ENCODE assay signal across 19 cellular contexts in the genomic region with DNA sequence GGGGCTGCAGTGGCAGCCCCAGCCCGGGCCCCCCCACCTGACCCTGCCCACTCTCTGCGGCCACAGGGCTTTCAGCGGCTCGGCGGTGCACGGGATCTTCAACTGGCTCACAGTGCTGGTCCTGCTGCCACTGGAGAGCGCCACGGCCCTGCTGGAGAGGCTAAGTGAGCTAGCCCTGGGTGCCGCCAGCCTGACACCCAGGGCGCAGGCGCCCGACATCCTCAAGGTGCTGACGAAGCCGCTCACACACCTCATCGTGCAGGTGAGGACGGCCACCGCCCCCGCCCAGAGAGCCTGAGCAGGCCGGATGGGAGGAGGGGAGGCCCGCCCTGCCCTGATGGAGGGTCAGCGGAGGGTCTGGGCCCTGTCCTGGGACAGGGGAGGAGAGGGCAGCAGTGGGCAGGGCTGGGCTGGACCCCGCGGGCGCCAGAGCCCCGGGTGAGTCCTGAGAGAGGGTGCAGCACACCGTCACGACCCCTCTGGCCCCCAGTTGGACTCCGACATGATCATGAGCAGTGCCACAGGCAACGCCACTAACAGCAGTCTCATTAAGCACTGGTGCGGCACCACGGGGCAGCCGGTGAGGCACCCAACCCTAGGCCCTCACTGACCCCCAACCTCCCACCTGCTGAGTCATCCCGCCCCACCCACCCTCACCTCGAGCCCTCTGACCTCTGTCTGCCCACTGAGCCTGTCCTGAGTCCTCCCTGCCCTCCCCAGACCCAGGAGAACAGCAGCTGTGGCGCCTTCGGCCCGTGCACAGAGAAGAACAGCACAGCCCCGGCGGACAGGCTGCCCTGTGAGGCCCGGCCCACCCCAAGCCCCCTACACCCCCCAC. TPM values are rescaled to one million over a fixed set of nuclear protein-coding genes. Genes with fewer than 3 reads are reported as not detected.
"Had no signal": no experiment of that assay in that cellular context is flagged by ENCODE, and none has a peak within 500 bp of the region (broad histone marks: within the 10 kb centered on the region; RNA-seq: fewer than 3 reads in every experiment).

No MANE protein-coding gene starts in this region.

- H3K27me3 ChIP-seq: cardiac muscle cell, neural progenitor cell had no signal

- H3K36me3 ChIP-seq: cardiac muscle cell, esophagus muscularis mucosa, neural progenitor cell, ovary, transverse colon, vagina had no signal

- DNase-seq: activated CD4-positive, alpha-beta memory T cell treated with anti-CD3 and anti-CD28 coated beads for 36 hours; activated CD4-positive, alpha-beta T cell treated with anti-CD3 and anti-CD28 coated beads for 36 hours; activated effector memory CD4-positive, alpha-beta T cell treated with anti-CD3 and anti-CD28 coated beads, Interleukin-2, amount 50 U/mL, for 16 hours; activated T-cell treated with anti-CD3 and anti-CD28 coated beads, Interleukin-2, amount 50 U/mL, for 48 hours; dorsolateral prefrontal cortex; naive B cell; ovary; stimulated activated naive CD8-positive, alpha-beta T cell treated with anti-CD3 and anti-CD28 coated beads, Interleukin-15, Interleukin-2, amounts not matched to agents 100 U/mL and 50 U/mL, for 24 hours; transverse colon had no signal

- H2AFZ ChIP-seq: neural progenitor cell had no signal

- FAIRE-seq: endometrium, islet of Langerhans had no signal

- H3K4me3 ChIP-seq: cardiac muscle cell, dorsolateral prefrontal cortex, esophagus muscularis mucosa, neural progenitor cell, ovary, transverse colon, vagina had no signal

- H3K4me2 ChIP-seq: neural progenitor cell had no signal

- H3K9me3 ChIP-seq: esophagus muscularis mucosa, ovary, transverse colon, vagina had no signal

- H3K27ac ChIP-seq: cardiac muscle cell, dorsolateral prefrontal cortex, esophagus muscularis mucosa, neural progenitor cell, ovary, transverse colon, vagina had no signal

- H3K9ac ChIP-seq: neural progenitor cell had no signal

- ATAC-seq: activated CD4-positive, alpha-beta T cell treated with anti-CD3 and anti-CD28 coated beads for 36 hours; left lobe of liver; sciatic nerve; stimulated activated naive CD8-positive, alpha-beta T cell treated with anti-CD3 and anti-CD28 coated beads, Interleukin-15, Interleukin-2, amounts not matched to agents 100 U/mL and 50 U/mL, for 24 hours had no signal

RNA-seq across cellular contexts. Expression of gene SLC34A3, which starts 2.7 kb away (rescaled TPM):
- total RNA-seq: activated CD4-positive, alpha-beta memory T cell treated with anti-CD3 and anti-CD28 coated beads for 36 hours; activated CD4-positive, alpha-beta T cell treated with anti-CD3 and anti-CD28 coated beads for 36 hours; cardiac muscle cell; esophagus muscularis mucosa; left lobe of liver; lung microvascular endothelial cell; pulmonary artery endothelial cell; sciatic nerve; transverse colon; vagina had no signal
- polyA plus RNA-seq: cardiac muscle cell, ovary had no signal

RNA-seq across cellular contexts. Expression of gene RNF224, which starts 6.1 kb away (rescaled TPM):
- total RNA-seq: activated CD4-positive, alpha-beta memory T cell treated with anti-CD3 and anti-CD28 coated beads for 36 hours; activated CD4-positive, alpha-beta T cell treated with anti-CD3 and anti-CD28 coated beads for 36 hours; cardiac muscle cell; esophagus muscularis mucosa; left lobe of liver; lung microvascular endothelial cell; sciatic nerve; transverse colon had no signal
- polyA plus RNA-seq: cardiac muscle cell, ovary had no signal

RNA-seq across cellular contexts. Expression of gene CYSRT1, which starts 8.4 kb away (rescaled TPM):
- total RNA-seq: sciatic nerve, transverse colon had no signal

RNA-seq across cellular contexts. Expression of gene RNF208, which starts 11.3 kb away (rescaled TPM):
- total RNA-seq: lung microvascular endothelial cell had no signal
